1 cellular context compared by ENCODE assay signal in genomic region chr3:73874596-73874995, GRCh38.
TF ChIP-seq lines count a peak whose summit lies in the region.

No MANE protein-coding gene starts in this region.

TF ChIP-seq in GM23338, 12 proteins besides CTCF, POLR2A, EP300 and RAD21 (continued from another document):
- 0 out of 2 replicates have a peak, but pooled peaks have one; percentile 2 for TF ChIP-seq ZNF462 (CRISPR knock-in tag; IDR thresholded peaks at IDR 0.05)
